In genomic region chr18:69820538-69820937, GRCh38 we compare ENCODE assay signal across 31 cellular contexts.
"Had no signal": no experiment of that assay in that cellular context is flagged by ENCODE, and none has a peak within 500 bp of the region (broad histone marks: within the 10 kb centered on the region; RNA-seq: fewer than 3 reads in every experiment).

No MANE protein-coding gene starts in this region.

- H3K36me3 ChIP-seq: adrenal gland, ascending aorta, breast epithelium, cardiac muscle cell had no signal

- H3K4me1 ChIP-seq: adrenal gland, ascending aorta, body of pancreas, breast epithelium had no signal

- H3K27ac ChIP-seq: adrenal gland, ascending aorta, body of pancreas, breast epithelium, cardiac muscle cell had no signal

- H3K9me3 ChIP-seq: adrenal gland, ascending aorta, body of pancreas, breast epithelium had no signal

- H3K27me3 ChIP-seq: adrenal gland, ascending aorta, body of pancreas, breast epithelium, cardiac muscle cell had no signal

- FAIRE-seq: astrocyte, bronchial epithelial cell had no signal

- ATAC-seq: activated naive CD4-positive, alpha-beta T cell treated with anti-CD3 and anti-CD28 coated beads, Interleukin-2, amount 50 U/mL, for 72 hours; activated naive CD8-positive, alpha-beta T cell treated with anti-CD3 and anti-CD28 coated beads, Interleukin-2, amount 50 U/mL, for 24 hours; activated T-cell treated with anti-CD3 and anti-CD28 coated beads, Interleukin-2, amount 50 U/mL, for 4 hours; activated T-cell treated with anti-CD3 and anti-CD28 coated beads, Interleukin-2, amount 50 U/mL, for 72 hours; activated T-helper 17 cell treated with anti-CD3 and anti-CD28 coated beads, Interleukin-2, amount 50 U/mL, for 72 hours; body of pancreas had no signal

- H3K4me3 ChIP-seq: adrenal gland, ascending aorta, body of pancreas, breast epithelium, cardiac muscle cell had no signal

- DNase-seq: activated effector memory CD4-positive, alpha-beta T cell treated with anti-CD3 and anti-CD28 coated beads, Interleukin-2, amount 50 U/mL, for 16 hours; activated effector memory CD4-positive, alpha-beta T cell treated with Interleukin-2 at 50 U/mL for 16 hours; activated gamma-delta T cell; activated gamma-delta T cell treated with Interleukin-2 at 50 U/mL for 16 hours; activated naive CD4-positive, alpha-beta T cell; activated naive CD4-positive, alpha-beta T cell treated with anti-CD3 and anti-CD28 coated beads for 36 hours; activated naive CD4-positive, alpha-beta T cell treated with anti-CD3 and anti-CD28 coated beads, Interleukin-2, amount 10 ng/mL, durations not matched to agents 7 days and 5 days; activated naive CD4-positive, alpha-beta T cell treated with anti-CD3 and anti-CD28 coated beads, Interleukin-2, amount 50 U/mL, for 16 hours; activated naive CD4-positive, alpha-beta T cell treated with Interleukin-2 at 50 U/mL for 16 hours; activated naive CD8-positive, alpha-beta T cell treated with anti-CD3 and anti-CD28 coated beads for 36 hours; activated naive CD8-positive, alpha-beta T cell treated with anti-CD3 and anti-CD28 coated beads, Interleukin-2, amount 10 ng/mL, durations not matched to agents 7 days and 5 days; activated naive CD8-positive, alpha-beta T cell treated with anti-CD3 and anti-CD28 coated beads, Interleukin-2, amount 50 U/mL, for 24 hours; activated T-cell treated with anti-CD3 and anti-CD28 coated beads, Interleukin-2, amount 50 U/mL, for 24 hours; activated T-cell treated with anti-CD3 and anti-CD28 coated beads, Interleukin-2, amount 50 U/mL, for 4 hours; activated T-cell treated with anti-CD3 and anti-CD28 coated beads, Interleukin-2, amount 50 U/mL, for 48 hours; activated T-cell treated with anti-CD3 and anti-CD28 coated beads, Interleukin-2, amount 50 U/mL, for 72 hours; adrenal gland; amniotic stem cell; amygdala; anterior cingulate cortex; aorta; body of pancreas; central memory CD4-positive, alpha-beta T cell; cerebellar nuclear complex had no signal
